ENCODE assay signal across 23 cellular contexts in genomic region chr2:24424387-24424786, GRCh38.
DNase-seq lines count a peak whose midpoint lies in the region; ATAC-seq, FAIRE-seq and TF ChIP-seq lines count a peak whose summit lies in the region.
"Had no signal": no experiment of that assay in that cellular context is flagged by ENCODE, and none has a peak within 500 bp of the region (broad histone marks: within the 10 kb centered on the region; RNA-seq: fewer than 3 reads in every experiment).

No MANE protein-coding gene starts in this region.

- H2BK12ac ChIP-seq in trophoblast cell (ENCODE audit: low read length): no peak overlapping the region

- no peak overlapping the region for H2AFZ ChIP-seq in trophoblast cell (ENCODE audit: insufficient read depth, low read length, poor library complexity)

- H4K8ac ChIP-seq in trophoblast cell (ENCODE audit: low read depth, low read length): no peak overlapping the region

- H2AK5ac ChIP-seq in trophoblast cell (ENCODE audit: low read length): no peak overlapping the region

- H3K14ac ChIP-seq in trophoblast cell (ENCODE audit: low read length): no peak overlapping the region

- no peak overlapping the region for H4K91ac ChIP-seq in trophoblast cell (ENCODE audit: low read depth, low read length)

- no peak overlapping the region for H3K9ac ChIP-seq in trophoblast cell (ENCODE audit: low read length)
- H3K9ac ChIP-seq: BLaER1 treated with 17β-estradiol and CSF1 and Interleukin-3, amounts not matched to agents 10 nM and 100 nM had no signal

- no peaks in the 10 kb centered on the region for H3K79me2 ChIP-seq in trophoblast cell (ENCODE audit: control insufficient read depth, insufficient read depth, low read length, poor library complexity)

- H3K4me3 ChIP-seq in trophoblast cell (ENCODE audit: low read depth, low read length) (no peak overlapping the region), WERI-Rb-1 (ENCODE audit: low read depth, low read length) (no peak overlapping the region)
- H3K4me3 ChIP-seq: A549; BLaER1 treated with 17β-estradiol and CSF1 and Interleukin-3, amounts not matched to agents 10 nM and 100 nM had no signal

- no peak overlapping the region for H3K4me2 ChIP-seq in trophoblast cell (ENCODE audit: low read length)
- H3K4me2 ChIP-seq: A549; BLaER1 treated with 17β-estradiol and CSF1 and Interleukin-3, amounts not matched to agents 10 nM and 100 nM had no signal

- DNase-seq in GM12892 (ENCODE audit: insufficient read length) (no peak), trophoblast cell (peak; percentile 55 to 64), WERI-Rb-1 (no peak), NCI-H146 (lab: John Stamatoyannopoulos, UW) (no peak)
- no peak for DNase-seq in stimulated activated naive CD8-positive, alpha-beta T cell treated with anti-CD3 and anti-CD28 coated beads, Interleukin-15, amount 100 ng/mL, for 72 hours
- DNase-seq: AML-193; Caco-2; Calu3; CD4-positive, alpha-beta T cell; CD8-positive, alpha-beta T cell; DMS79 treated with DMSO at 0.1 percent for 48 hours; GF-D8 had no signal

- H3K18ac ChIP-seq in trophoblast cell (ENCODE audit: low read length): no peak overlapping the region

- no peak overlapping the region for H4K12ac ChIP-seq in trophoblast cell (ENCODE audit: low read depth, low read length)

- WGBS in trophoblast cell (ENCODE audit: extremely low coverage, insufficient coverage, insufficient read length): no CpG with 5 or more reads among the region's 3 CpGs

- no peak for TF ChIP-seq CTCF in WERI-Rb-1 (IDR thresholded peaks at IDR 0.05; ENCODE audit: low read depth, low read length)

- H3K9me3 ChIP-seq in trophoblast cell (ENCODE audit: insufficient read depth, low read depth, low read length) (no peaks in the 10 kb centered on the region), WERI-Rb-1 (ENCODE audit: severe bottlenecking) (peaks cover 2% of the 10 kb centered on the region)
- H3K9me3 ChIP-seq: Caco-2 had no signal

- no peak overlapping the region for H3K27ac ChIP-seq in trophoblast cell (ENCODE audit: low read depth, low read length)
- no peak overlapping the region for H3K27ac ChIP-seq in WERI-Rb-1
- H3K27ac ChIP-seq: 22Rv1; A549; BLaER1 treated with 17β-estradiol and CSF1 and Interleukin-3, amounts not matched to agents 10 nM and 100 nM; C4-2B had no signal

- TF ChIP-seq POLR2A in GM12892 (IDR thresholded peaks at IDR 0.05; ENCODE audit: low read depth, low read length): no peak

- H3K4me3 Mint-ChIP-seq in stimulated activated naive CD8-positive, alpha-beta T cell treated with anti-CD3 and anti-CD28 coated beads, Interleukin-15, amount 100 ng/mL, for 72 hours: no peak overlapping the region
- H3K4me3 Mint-ChIP-seq: B cell; CD4-positive, alpha-beta T cell; CD8-positive, alpha-beta T cell had no signal

- H3K27me3 Mint-ChIP-seq in stimulated activated naive CD8-positive, alpha-beta T cell treated with anti-CD3 and anti-CD28 coated beads, Interleukin-15, amount 100 ng/mL, for 72 hours: no peaks in the 10 kb centered on the region
- H3K27me3 Mint-ChIP-seq: B cell; CD4-positive, alpha-beta T cell had no signal

- H3K4me1 ChIP-seq in trophoblast cell (ENCODE audit: control insufficient read depth in 1 of 2, insufficient read depth in 2 of 2, low read length in 2 of 2): no peaks in the 10 kb centered on the region
- H3K4me1 ChIP-seq: A549 had no signal

- H2BK5ac ChIP-seq in trophoblast cell (ENCODE audit: low read depth, low read length, poor library complexity): no peak overlapping the region

- no peaks in the 10 kb centered on the region for H3K36me3 ChIP-seq in trophoblast cell (ENCODE audit: control insufficient read depth in 1 of 2, insufficient read depth in 2 of 2, low read length in 2 of 2)
- H3K36me3 ChIP-seq in WERI-Rb-1: no peaks in the 10 kb centered on the region
- H3K36me3 ChIP-seq: BLaER1 treated with 17β-estradiol and CSF1 and Interleukin-3, amounts not matched to agents 10 nM and 100 nM had no signal

- FAIRE-seq in GM12892 (lab: Jason Lieb, UNC): peak; percentile 51
- FAIRE-seq: A549, D721Med, G401.6, GM12891, GM18507, GM19239 had no signal

- no peak overlapping the region for H2BK120ac ChIP-seq in trophoblast cell (ENCODE audit: insufficient read depth, low read length, poor library complexity)

- H3K23ac ChIP-seq in trophoblast cell (ENCODE audit: low read length): no peak overlapping the region

- H3K27me3 ChIP-seq in trophoblast cell (ENCODE audit: insufficient read depth, low read length) (no peaks in the 10 kb centered on the region), WERI-Rb-1 (ENCODE audit: insufficient read depth, low read depth, severe bottlenecking) (no peaks in the 10 kb centered on the region)
- H3K27me3 ChIP-seq: BLaER1 treated with 17β-estradiol and CSF1 and Interleukin-3, amounts not matched to agents 10 nM and 100 nM had no signal

- peak; percentile 86 for ATAC-seq in esophagus mucosa
- ATAC-seq in stimulated activated naive CD8-positive, alpha-beta T cell treated with anti-CD3 and anti-CD28 coated beads, Interleukin-15, amount 100 ng/mL, for 72 hours: no peak
- ATAC-seq: A549; CD8-positive, alpha-beta T cell had no signal

- H3K4me1 Mint-ChIP-seq in stimulated activated naive CD8-positive, alpha-beta T cell treated with anti-CD3 and anti-CD28 coated beads, Interleukin-15, amount 100 ng/mL, for 72 hours: no peaks in the 10 kb centered on the region
- H3K4me1 Mint-ChIP-seq: B cell had no signal

- H3K79me1 ChIP-seq in trophoblast cell (ENCODE audit: low read length): no peaks in the 10 kb centered on the region

- no peak overlapping the region for H3K4ac ChIP-seq in trophoblast cell (ENCODE audit: low read depth, low read length)

- no peaks in the 10 kb centered on the region for H3K9me3 Mint-ChIP-seq in stimulated activated naive CD8-positive, alpha-beta T cell treated with anti-CD3 and anti-CD28 coated beads, Interleukin-15, amount 100 ng/mL, for 72 hours
- H3K9me3 Mint-ChIP-seq: CD4-positive, alpha-beta T cell; CD8-positive, alpha-beta T cell had no signal

- H3K27ac Mint-ChIP-seq in stimulated activated naive CD8-positive, alpha-beta T cell treated with anti-CD3 and anti-CD28 coated beads, Interleukin-15, amount 100 ng/mL, for 72 hours: no peak overlapping the region
- H3K27ac Mint-ChIP-seq: B cell; CD4-positive, alpha-beta T cell; CD8-positive, alpha-beta T cell had no signal

Comparison
In these comparisons a context has a peak if more than half of its experiments do, and no peak if none do; other contexts are left out.
1. DNase-seq: peak in trophoblast cell (2 of 2); none in GM12892 (single experiment), WERI-Rb-1 (single experiment), stimulated activated naive CD8-positive, alpha-beta T cell treated with anti-CD3 and anti-CD28 coated beads, Interleukin-15, amount 100 ng/mL, for 72 hours (0 of 2) and NCI-H146 (single experiment).